Comparison of ENCODE assay signal across 1 cellular context in genomic region chr19:16455489-16455888, GRCh38.
TF ChIP-seq lines count a peak whose summit lies in the region.

No MANE protein-coding gene starts in this region.

TF ChIP-seq in IMR-90, 13 proteins besides CTCF, POLR2A, EP300 and RAD21:
- TF ChIP-seq NFE2L2 (IDR thresholded peaks at IDR 0.05; ENCODE audit: low read depth, low read length) (no peak), RCOR1 (IDR thresholded peaks at IDR 0.05; ENCODE audit: insufficient replicate concordance, low read length) (no peak), CHD1 (IDR thresholded peaks at IDR 0.05; ENCODE audit: low read depth, low read length) (no peak), RFX5 (IDR thresholded peaks at IDR 0.05; ENCODE audit: low read depth, low read length) (no peak), SMC3 (IDR thresholded peaks at IDR 0.05; ENCODE audit: low read depth, low read length) (no peak), CEBPB (IDR thresholded peaks at IDR 0.05; ENCODE audit: low read depth, low read length) (no peak), BHLHE40 (IDR thresholded peaks at IDR 0.05; ENCODE audit: low read depth, low read length) (no peak), MXI1 (IDR thresholded peaks at IDR 0.05; ENCODE audit: borderline replicate concordance, low read depth, low read length) (no peak)
- TF ChIP-seq, protein P1, sequence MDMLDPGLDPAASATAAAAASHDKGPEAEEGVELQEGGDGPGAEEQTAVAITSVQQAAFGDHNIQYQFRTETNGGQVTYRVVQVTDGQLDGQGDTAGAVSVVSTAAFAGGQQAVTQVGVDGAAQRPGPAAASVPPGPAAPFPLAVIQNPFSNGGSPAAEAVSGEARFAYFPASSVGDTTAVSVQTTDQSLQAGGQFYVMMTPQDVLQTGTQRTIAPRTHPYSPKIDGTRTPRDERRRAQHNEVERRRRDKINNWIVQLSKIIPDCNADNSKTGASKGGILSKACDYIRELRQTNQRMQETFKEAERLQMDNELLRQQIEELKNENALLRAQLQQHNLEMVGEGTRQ (IDR thresholded peaks at IDR 0.05; ENCODE audit: low read depth, low read length) = no peak
